6 cellular contexts compared by ENCODE assay signal in the genomic region with DNA sequence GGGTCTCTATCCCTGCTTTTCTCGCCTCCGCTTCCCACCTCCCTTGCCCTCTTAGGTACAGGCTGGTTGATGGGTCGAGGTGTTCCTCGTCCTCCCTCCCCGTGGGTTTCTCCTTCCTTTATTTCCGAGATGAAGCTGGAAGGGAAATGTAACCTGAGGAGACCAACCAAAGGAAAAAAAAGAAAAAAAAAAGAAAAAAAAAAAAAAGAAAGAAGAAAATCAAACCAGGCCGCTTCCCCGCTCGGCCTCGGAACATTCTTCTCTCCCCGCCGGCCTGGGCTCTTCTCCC. TPM values are rescaled to one million over a fixed set of nuclear protein-coding genes. Genes with fewer than 3 reads are reported as not detected.
DNase-seq lines count a peak whose midpoint lies in the region; ATAC-seq and TF ChIP-seq lines count a peak whose summit lies in the region.

No MANE protein-coding gene starts in this region.

- ATAC-seq in HG03159 (IDR thresholded peaks at IDR 0.05; ENCODE audit: unreplicated experiment): no peak

- no peak overlapping the region for H2BK12ac ChIP-seq in trophoblast cell (ENCODE audit: low read length)

- H3K9me3 ChIP-seq in trophoblast cell (ENCODE audit: insufficient read depth, low read depth, low read length): no peaks in the 10 kb centered on the region

- peaks cover 3 to 8% of the 10 kb centered on the region in 2 experiments for H3K36me3 ChIP-seq in trophoblast cell (ENCODE audit: control insufficient read depth in 1 of 2, insufficient read depth in 2 of 2, low read length in 2 of 2)

- H3K27ac ChIP-seq in caudate nucleus (ENCODE audit: low read depth, low read length) (peak overlapping the region; percentile 70), trophoblast cell (ENCODE audit: low read depth, low read length) (peak overlapping the region; percentile 81)

- peak overlapping the region; percentile 76 for H2BK5ac ChIP-seq in trophoblast cell (ENCODE audit: low read depth, low read length, poor library complexity)

- no peak overlapping the region for H3K23ac ChIP-seq in trophoblast cell (ENCODE audit: low read length)

- H3K79me1 ChIP-seq in trophoblast cell (ENCODE audit: low read length): peaks cover 30% of the 10 kb centered on the region

- H3K27me3 ChIP-seq in trophoblast cell (ENCODE audit: insufficient read depth, low read length): no peaks in the 10 kb centered on the region

- peak overlapping the region; percentile 72 for H3K14ac ChIP-seq in trophoblast cell (ENCODE audit: low read length)

- H4K91ac ChIP-seq in trophoblast cell (ENCODE audit: low read depth, low read length): peak overlapping the region; percentile 56

- no peak overlapping the region for H2AK5ac ChIP-seq in trophoblast cell (ENCODE audit: low read length)

- no peak overlapping the region for H3K9ac ChIP-seq in trophoblast cell (ENCODE audit: low read length)

- TF ChIP-seq CTCF in HFF-Myc (IDR thresholded peaks at IDR 0.05; ENCODE audit: low read depth, low read length, missing control alignments): no peak

- whole genome bisulfite sequencing in trophoblast cell (ENCODE audit: extremely low coverage, insufficient coverage, insufficient read length): no CpG with 5 or more reads among the region's 12 CpGs

- H2BK120ac ChIP-seq in trophoblast cell (ENCODE audit: insufficient read depth, low read length, poor library complexity): peak overlapping the region; percentile 62

- peak overlapping the region; percentile 58 for H3K4ac ChIP-seq in trophoblast cell (ENCODE audit: low read depth, low read length)

- H3K4me3 ChIP-seq in HFF-Myc (replicated peaks; ENCODE audit: low read depth, low read length): peak overlapping the region; percentile 94
- H3K4me3 ChIP-seq in trophoblast cell (ENCODE audit: low read depth, low read length): peak overlapping the region; percentile 70

- peak overlapping the region; percentile 70 for H2AFZ ChIP-seq in trophoblast cell (ENCODE audit: insufficient read depth, low read length, poor library complexity)

- H3K4me1 ChIP-seq in trophoblast cell (ENCODE audit: control insufficient read depth in 1 of 2, insufficient read depth in 2 of 2, low read length in 2 of 2): peaks cover 3 to 9% of the 10 kb centered on the region in 2 experiments

- H3K4me2 ChIP-seq in trophoblast cell (ENCODE audit: low read length): peak overlapping the region; percentile 59

- H3K18ac ChIP-seq in trophoblast cell (ENCODE audit: low read length): peak overlapping the region; percentile 87

- peaks cover 6% of the 10 kb centered on the region for H3K79me2 ChIP-seq in trophoblast cell (ENCODE audit: control insufficient read depth, insufficient read depth, low read length, poor library complexity)

- DNase-seq in HFF-Myc (ENCODE audit: extremely low read depth, low read depth): peak; percentile 48
- no peak for DNase-seq in caudate nucleus (lab: John Stamatoyannopoulos, UW)
- DNase-seq in trophoblast cell: no peak
- no peak for DNase-seq in NCI-H2196 (lab: John Stamatoyannopoulos, UW; ENCODE audit: unreplicated experiment)
- DNase-seq in DMS 273 treated with DMSO at 0.1 percent for 48 hours (lab: John Stamatoyannopoulos, UW): no peak

- peak overlapping the region; percentile 69 for H4K8ac ChIP-seq in trophoblast cell (ENCODE audit: low read depth, low read length)

- no peak overlapping the region for H4K12ac ChIP-seq in trophoblast cell (ENCODE audit: low read depth, low read length)

RNA-seq across cellular contexts. Expression of gene NFATC4, which starts 1.7 kb away (rescaled TPM):
- 33.4 and 33.6 TPM in 2 replicates for polyA plus RNA-seq in trophoblast cell (2013)

RNA-seq across cellular contexts. Expression of gene RIPK3, which starts 26.5 kb away (rescaled TPM):
- polyA plus RNA-seq in trophoblast cell (2013): 0.36 and 0.47 TPM in 2 replicates

RNA-seq across cellular contexts. Expression of gene ADCY4, which starts 31.4 kb away (rescaled TPM):
- 2.7 and 3.6 TPM in 2 replicates for polyA plus RNA-seq in trophoblast cell (2013)

RNA-seq across cellular contexts. Expression of gene NYNRIN, which starts 32.5 kb away (rescaled TPM):
- 28.6 and 29.2 TPM in 2 replicates for polyA plus RNA-seq in trophoblast cell (2013)

RNA-seq across cellular contexts. Expression of gene LTB4R, which starts 55.0 kb away (rescaled TPM):
- 3.9 and 4.0 TPM in 2 replicates for polyA plus RNA-seq in trophoblast cell (2013)
